ENCODE assay signal across 8 cellular contexts in genomic region chr10:70106958-70107791, GRCh38. TPM values are rescaled to one million over a fixed set of nuclear protein-coding genes. Genes with fewer than 3 reads are reported as not detected.
A peak's percentile ranks its signal among the peaks of the same experiment; 100 is the strongest.
DNase-seq lines count a peak whose midpoint lies in the region; ATAC-seq lines count a peak whose summit lies in the region.

No MANE protein-coding gene starts in this region.

- no peaks in the 10 kb centered on the region for H3K4me1 Mint-ChIP-seq in activated naive CD4-positive, alpha-beta T cell treated with anti-CD3 and anti-CD28 coated beads, Interleukin-2, amount 50 U/mL, for 24 hours

- peaks cover 2% of the 10 kb centered on the region for H3K36me3 Mint-ChIP-seq in activated naive CD4-positive, alpha-beta T cell treated with anti-CD3 and anti-CD28 coated beads, Interleukin-2, amount 50 U/mL, for 24 hours

- no peaks in the 10 kb centered on the region for H3K9me3 Mint-ChIP-seq in activated naive CD4-positive, alpha-beta T cell treated with anti-CD3 and anti-CD28 coated beads, Interleukin-2, amount 50 U/mL, for 24 hours

- H3K4me3 Mint-ChIP-seq in activated naive CD4-positive, alpha-beta T cell treated with anti-CD3 and anti-CD28 coated beads, Interleukin-2, amount 50 U/mL, for 24 hours: no peak overlapping the region

- peak overlapping the region; percentile 17 for H3K27ac Mint-ChIP-seq in activated naive CD4-positive, alpha-beta T cell treated with anti-CD3 and anti-CD28 coated beads, Interleukin-2, amount 50 U/mL, for 24 hours

- no peak for ATAC-seq in stimulated activated naive CD8-positive, alpha-beta T cell treated with anti-CD3 and anti-CD28 coated beads, Interleukin-15, Interleukin-2, amounts not matched to agents 100 U/mL and 50 U/mL, for 24 hours
- ATAC-seq in HG03521 (IDR thresholded peaks at IDR 0.05; ENCODE audit: unreplicated experiment): no peak

- H3K27me3 Mint-ChIP-seq in activated naive CD4-positive, alpha-beta T cell treated with anti-CD3 and anti-CD28 coated beads, Interleukin-2, amount 50 U/mL, for 24 hours: no peaks in the 10 kb centered on the region

- DNase-seq in activated naive CD4-positive, alpha-beta T cell treated with Interleukin-2 at 50 U/mL for 16 hours: no peak
- peak; percentile 49 for DNase-seq in HuH-7 (ENCODE audit: low spot score)
- peak; percentile 45 for DNase-seq in dermis blood vessel endothelial cell
- DNase-seq in stimulated activated naive CD8-positive, alpha-beta T cell treated with anti-CD3 and anti-CD28 coated beads, Interleukin-15, Interleukin-2, amounts not matched to agents 100 U/mL and 50 U/mL, for 24 hours: peak; percentile 52
- DNase-seq in NCI-H748 treated with DMSO at 0.1 percent for 48 hours (lab: John Stamatoyannopoulos, UW): no peak
- DNase-seq in NCI-H774 (lab: John Stamatoyannopoulos, UW): no peak

RNA-seq across cellular contexts. Expression of gene AIFM2, which starts 25.4 kb away (rescaled TPM):
- 0.85 and 3.0 TPM in 2 replicates for total RNA-seq in dermis blood vessel endothelial cell

RNA-seq across cellular contexts. Expression of gene TYSND1, which starts 39.3 kb away (rescaled TPM):
- 6.8 and 7.1 TPM in 2 replicates for total RNA-seq in dermis blood vessel endothelial cell

RNA-seq across cellular contexts. Expression of gene MACROH2A2, which starts 54.5 kb away (rescaled TPM):
- under 0.01 and 0.05 TPM in 2 replicates for total RNA-seq in dermis blood vessel endothelial cell

Comparison
In these comparisons a context has a peak if more than half of its experiments do, and no peak if none do; other contexts are left out.
1. DNase-seq: peak in HuH-7 (single experiment), dermis blood vessel endothelial cell (single experiment) and stimulated activated naive CD8-positive, alpha-beta T cell treated with anti-CD3 and anti-CD28 coated beads, Interleukin-15, Interleukin-2, amounts not matched to agents 100 U/mL and 50 U/mL, for 24 hours (single experiment); none in activated naive CD4-positive, alpha-beta T cell treated with Interleukin-2 at 50 U/mL for 16 hours (single experiment), NCI-H748 treated with DMSO at 0.1 percent for 48 hours (single experiment) and NCI-H774 (single experiment).